1 cellular context compared by ENCODE assay signal in genomic region chr14:73759714-73760597, GRCh38.
TF ChIP-seq lines count a peak whose summit lies in the region.

No MANE protein-coding gene starts in this region.

TF ChIP-seq in K562, 482 proteins besides CTCF, POLR2A, EP300 and RAD21 (continued from another document and continues in another):
- TF ChIP-seq ZNF449 (CRISPR knock-in tag; IDR thresholded peaks at IDR 0.05) (no peak), SLC30A9 (CRISPR knock-in tag; IDR thresholded peaks at IDR 0.05) (no peak), SREBF2 (CRISPR knock-in tag; IDR thresholded peaks at IDR 0.05) (no peak), MCM5 (IDR thresholded peaks at IDR 0.05; ENCODE audit: low read depth) (no peak), CBX3 (IDR thresholded peaks at IDR 0.05; ENCODE audit: borderline replicate concordance in 1 of 2, low read length in 2 of 2) (no peak), TSHZ1 (CRISPR knock-in tag; IDR thresholded peaks at IDR 0.05) (no peak), CREBBP (IDR thresholded peaks at IDR 0.05; ENCODE audit: low read depth, low read length) (no peak), BCL6 (CRISPR knock-in tag; IDR thresholded peaks at IDR 0.05) (no peak), ETV1 (tag; conservative IDR thresholded peaks at IDR 0.05; ENCODE audit: low read depth) (no peak), TCF7L2 (IDR thresholded peaks at IDR 0.05; ENCODE audit: low read depth, low read length) (no peak), ILK (tag; IDR thresholded peaks at IDR 0.05; ENCODE audit: borderline replicate concordance, low read depth) (no peak), TBL1XR1 (IDR thresholded peaks at IDR 0.05; ENCODE audit: low read length in 2 of 2) (0 out of 4 replicates have a peak, but pooled peaks of 1 of the 2 experiments have one; percentile 26), ZNF280B (CRISPR knock-in tag; IDR thresholded peaks at IDR 0.05) (no peak), IRF1 (CRISPR knock-in tag; IDR thresholded peaks at IDR 0.05; ENCODE audit: borderline replicate concordance) (no peak), ZBTB26 (CRISPR knock-in tag; IDR thresholded peaks at IDR 0.05) (no peak), SAFB2 (IDR thresholded peaks at IDR 0.05; ENCODE audit: borderline replicate concordance, low read depth, low read length, severe bottlenecking) (no peak), MLX (CRISPR knock-in tag; conservative IDR thresholded peaks at IDR 0.05) (no peak), ZNF217 (CRISPR knock-in tag; IDR thresholded peaks at IDR 0.05) (no peak), ZNF184 (CRISPR knock-in tag; IDR thresholded peaks at IDR 0.05) (no peak), ZNF407 (IDR thresholded peaks at IDR 0.05; ENCODE audit: low read depth) (no peak), BRF1 (IDR thresholded peaks at IDR 0.05; ENCODE audit: borderline replicate concordance, extremely low read depth, insufficient read length) (no peak), HNRNPH1 (optimal IDR thresholded peaks at IDR 0.05; ENCODE audit: low read depth, low read length) (no peak), ZNF175 (CRISPR knock-in tag; IDR thresholded peaks at IDR 0.05; ENCODE audit: low read depth) (no peak), ZFP1 (CRISPR knock-in tag; IDR thresholded peaks at IDR 0.05) (no peak), ZBTB7A (IDR thresholded peaks at IDR 0.05; ENCODE audit: borderline replicate concordance, control insufficient read depth, low read depth, low read length) (peak; percentile 57; the same call in 1 of the 2 replicates), NR3C1 (CRISPR knock-in tag; IDR thresholded peaks at IDR 0.05) (no peak), TFAP4 (CRISPR knock-in tag; IDR thresholded peaks at IDR 0.05; ENCODE audit: borderline replicate concordance) (peak; percentile 75; the same call in 1 of the 2 replicates), ZNF384 (IDR thresholded peaks at IDR 0.05; ENCODE audit: low read depth, low read length) (peak; percentile 99), HIVEP1 (CRISPR knock-in tag; IDR thresholded peaks at IDR 0.05) (no peak), MAZ (CRISPR knock-in tag; conservative IDR thresholded peaks at IDR 0.05 in 1 of 2, IDR thresholded peaks at IDR 0.05 in 1 of 2) (peak in 1 of 2 experiments; percentile 74; a peak in 1 of 4 replicates), MEF2A (IDR thresholded peaks at IDR 0.05; ENCODE audit: control insufficient read depth, low read depth, low read length) (no peak), E2F8 (IDR thresholded peaks at IDR 0.05; ENCODE audit: low read depth, partially characterized antibody) (peak; percentile 43), MEIS2 (IDR thresholded peaks at IDR 0.05; ENCODE audit: partially characterized antibody) (peak; percentile 29), ZBTB17 (CRISPR knock-in tag; IDR thresholded peaks at IDR 0.05) (no peak), USF2 (CRISPR knock-in tag; IDR thresholded peaks at IDR 0.05) (no peak), ZKSCAN1 (IDR thresholded peaks at IDR 0.05; ENCODE audit: low read depth, low read length) (no peak)
